Comparison of ENCODE assay signal across 23 cellular contexts in genomic region chr19:20162821-20163220, GRCh38. TPM values are rescaled to one million over a fixed set of nuclear protein-coding genes. Genes with fewer than 3 reads are reported as not detected.
DNase-seq lines count a peak whose midpoint lies in the region; ATAC-seq and TF ChIP-seq lines count a peak whose summit lies in the region.
"Had no signal": no experiment of that assay in that cellular context is flagged by ENCODE, and none has a peak within 500 bp of the region (broad histone marks: within the 10 kb centered on the region; RNA-seq: fewer than 3 reads in every experiment).

No MANE protein-coding gene starts in this region.

- H3K4me1 ChIP-seq in BLaER1 treated with 17β-estradiol and CSF1 and Interleukin-3, amounts not matched to agents 10 nM and 100 nM, result peaks cover 19 to 26% (median 24%) of the 10 kb centered on the region in 10 experiments
- H3K4me1 ChIP-seq in upper lobe of right lung, result peaks cover under 1% of the 10 kb centered on the region
- H3K4me1 ChIP-seq: breast epithelium had no signal

- peak overlapping the region in 9 of 11 experiments; percentile 41 to 79 (median 61); a peak in 17 of 22 replicates for H3K27ac ChIP-seq in BLaER1 treated with 17β-estradiol and CSF1 and Interleukin-3, amounts not matched to agents 10 nM and 100 nM
- no peak overlapping the region for H3K27ac ChIP-seq in upper lobe of right lung
- H3K27ac ChIP-seq: breast epithelium, heart left ventricle, left lung, stomach, transverse colon, WERI-Rb-1 had no signal

- intact Hi-C loops in upper lobe of right lung (cut with DNase I), result no loop called here

- peaks cover 0 to 32% (median 18%) of the 10 kb centered on the region in 11 experiments; a peak in 16 of 22 replicates for H3K36me3 ChIP-seq in BLaER1 treated with 17β-estradiol and CSF1 and Interleukin-3, amounts not matched to agents 10 nM and 100 nM
- H3K36me3 ChIP-seq in upper lobe of right lung, result no peaks in the 10 kb centered on the region
- H3K36me3 ChIP-seq: breast epithelium, heart left ventricle, left lung, stomach, transverse colon, WERI-Rb-1 had no signal

- H3K9me3 ChIP-seq in BLaER1 treated with 17β-estradiol and CSF1 and Interleukin-3, amounts not matched to agents 10 nM and 100 nM (replicated peaks in 1 of 11), result peaks cover 61 to 78% (median 73%) of the 10 kb centered on the region in 11 experiments
- H3K9me3 ChIP-seq in upper lobe of right lung, result no peaks in the 10 kb centered on the region
- H3K9me3 ChIP-seq: breast epithelium, heart left ventricle, transverse colon had no signal

- DNase-seq in CMK (ENCODE audit: low read depth), result peak; percentile 8
- DNase-seq in OCI-M1 (lab: John Stamatoyannopoulos, UW), result peak; percentile 23
- DNase-seq in effector CD8-positive, alpha-beta T cell (lab: John Stamatoyannopoulos, UW), result peak; percentile 1
- DNase-seq in DMS 273 treated with DMSO at 0.1 percent for 48 hours (lab: John Stamatoyannopoulos, UW), result no peak
- DNase-seq in upper lobe of right lung, result no peak
- DNase-seq: Calu3; EL; IMR-90; left lung; midbrain; NCI-H1694 treated with DMSO at 0.1 percent for 48 hours; NCI-H226; NCI-H82; PC-3; SIG-M5; stimulated activated CD4-positive, alpha-beta T cell treated with anti-CD3 and anti-CD28 coated beads, Interleukin-2, amount 100 ng/mL, for 24 hours; stomach; transverse colon; WERI-Rb-1 had no signal

- H3K9ac ChIP-seq in BLaER1 treated with 17β-estradiol and CSF1 and Interleukin-3, amounts not matched to agents 10 nM and 100 nM, result peak overlapping the region in 3 of 11 experiments; percentile 15 to 42 (median 33); a peak in 5 of 22 replicates

- no peak for TF ChIP-seq CTCF in upper lobe of right lung (IDR thresholded peaks at IDR 0.05)

- no peaks in the 10 kb centered on the region for H4K20me1 ChIP-seq in BLaER1 treated with 17β-estradiol and CSF1 and Interleukin-3, amounts not matched to agents 10 nM and 100 nM

- H3K27me3 ChIP-seq in BLaER1 treated with 17β-estradiol and CSF1 and Interleukin-3, amounts not matched to agents 10 nM and 100 nM, result no peaks in the 10 kb centered on the region
- no peaks in the 10 kb centered on the region for H3K27me3 ChIP-seq in upper lobe of right lung
- H3K27me3 ChIP-seq: breast epithelium, heart left ventricle, left lung, stomach, transverse colon had no signal

- H3K4me3 ChIP-seq in BLaER1 treated with 17β-estradiol and CSF1 and Interleukin-3, amounts not matched to agents 10 nM and 100 nM, result peak overlapping the region; percentile 3 to 56 (median 32); a peak in 12 of 20 replicates
- no peak overlapping the region for H3K4me3 ChIP-seq in upper lobe of right lung
- H3K4me3 ChIP-seq: breast epithelium, heart left ventricle, left lung, stomach, transverse colon had no signal

- peak overlapping the region; percentile 42 to 87 (median 74) for H3K4me2 ChIP-seq in BLaER1 treated with 17β-estradiol and CSF1 and Interleukin-3, amounts not matched to agents 10 nM and 100 nM

- ATAC-seq in GM21717 (IDR thresholded peaks at IDR 0.05; ENCODE audit: unreplicated experiment), result no peak
- ATAC-seq in upper lobe of right lung, result no peak
- ATAC-seq: heart left ventricle, left lung, PC-3 had no signal

RNA-seq across cellular contexts. Expression of gene ZNF486, which starts 4.2 kb away (rescaled TPM):
- total RNA-seq in upper lobe of right lung, result 4.3 TPM
- total RNA-seq: Calu3 had no signal

Comparison
In these comparisons a context has a peak if more than half of its experiments do, and no peak if none do; other contexts are left out.
1. DNase-seq: peak in CMK (single experiment), OCI-M1 (single experiment) and effector CD8-positive, alpha-beta T cell (single experiment); none in DMS 273 treated with DMSO at 0.1 percent for 48 hours (single experiment) and upper lobe of right lung (single experiment).